8 cellular contexts compared by ENCODE assay signal in genomic region chr10:27252267-27253000, GRCh38. TPM values are rescaled to one million over a fixed set of nuclear protein-coding genes. Genes with fewer than 3 reads are reported as not detected.
DNase-seq lines count a peak whose midpoint lies in the region; ATAC-seq and TF ChIP-seq lines count a peak whose summit lies in the region.

No MANE protein-coding gene starts in this region.

- DNase-seq in DMS53 (lab: John Stamatoyannopoulos, UW) (peak; percentile 89), MG63 (peak; percentile 77), epithelial cell of proximal tubule (ENCODE audit: low read depth) (no peak), nephron progenitor cell (peak; percentile 41), NCI-H82 (lab: John Stamatoyannopoulos, UW) (no peak)
- peak; percentile 77 for DNase-seq in activated CD8-positive, alpha-beta T cell treated with anti-CD3 and anti-CD28 coated beads, Interleukin-2, amount 10 ng/mL, durations not matched to agents 7 days and 5 days

- peaks cover 6% of the 10 kb centered on the region for H3K36me3 Mint-ChIP-seq in activated CD8-positive, alpha-beta T cell treated with anti-CD3 and anti-CD28 coated beads, Interleukin-2, amount 10 ng/mL, durations not matched to agents 7 days and 5 days (ENCODE audit: low read depth)
- peaks cover 14% of the 10 kb centered on the region for H3K36me3 Mint-ChIP-seq in nephron progenitor cell (ENCODE audit: low read depth)

- peaks cover 17% of the 10 kb centered on the region for H3K4me1 Mint-ChIP-seq in activated CD8-positive, alpha-beta T cell treated with anti-CD3 and anti-CD28 coated beads, Interleukin-2, amount 10 ng/mL, durations not matched to agents 7 days and 5 days (ENCODE audit: low read depth)
- H3K4me1 Mint-ChIP-seq in nephron progenitor cell = no peaks in the 10 kb centered on the region

- H3K36me3 ChIP-seq in MG63 = no peaks in the 10 kb centered on the region
- no peaks in the 10 kb centered on the region for H3K36me3 ChIP-seq in stomach smooth muscle (ENCODE audit: control insufficient read depth in 2 of 2, insufficient read depth in 2 of 2, low read length in 2 of 2)

- peak; percentile 96 for ATAC-seq in GM21528 (IDR thresholded peaks at IDR 0.05; ENCODE audit: low FRiP score, unreplicated experiment)
- ATAC-seq in activated CD8-positive, alpha-beta T cell treated with anti-CD3 and anti-CD28 coated beads, Interleukin-2, amount 10 ng/mL, durations not matched to agents 7 days and 5 days = peak; percentile 88

- POLR2A ChIA-PET in activated CD8-positive, alpha-beta T cell treated with anti-CD3 and anti-CD28 coated beads, Interleukin-2, amount 10 ng/mL, durations not matched to agents 7 days and 5 days (lab: Charles Lee) = interaction anchor here (2.6 kb wide), 1 partner anchor 10 kb away, joined by 37 read pairs; no protein-coding TSS in a partner anchor

- peak overlapping the region; percentile 88 for H3K27ac Mint-ChIP-seq in activated CD8-positive, alpha-beta T cell treated with anti-CD3 and anti-CD28 coated beads, Interleukin-2, amount 10 ng/mL, durations not matched to agents 7 days and 5 days
- no peak overlapping the region for H3K27ac Mint-ChIP-seq in nephron progenitor cell

- H3K27me3 ChIP-seq in MG63 = no peaks in the 10 kb centered on the region
- peaks cover 0 to 2% of the 10 kb centered on the region in 2 donors for H3K27me3 ChIP-seq in stomach smooth muscle (ENCODE audit: control insufficient read depth in 1 of 2, insufficient read depth in 2 of 2, low read length in 2 of 2)

- H3K9me3 ChIP-seq in MG63 = 0 out of 2 replicates have a peak, but pooled peaks cover 3% of the 10 kb centered on the region
- H3K9me3 ChIP-seq in stomach smooth muscle (ENCODE audit: control insufficient read depth in 2 of 2, low read length in 2 of 2) = no peaks in the 10 kb centered on the region

- H3K27me3 Mint-ChIP-seq in activated CD8-positive, alpha-beta T cell treated with anti-CD3 and anti-CD28 coated beads, Interleukin-2, amount 10 ng/mL, durations not matched to agents 7 days and 5 days (ENCODE audit: low read depth) = peaks cover 6% of the 10 kb centered on the region
- peaks cover 39% of the 10 kb centered on the region for H3K27me3 Mint-ChIP-seq in nephron progenitor cell (ENCODE audit: low read depth, poor library complexity)

- TF ChIP-seq CTCF in epithelial cell of proximal tubule (conservative IDR thresholded peaks at IDR 0.05; ENCODE audit: low read depth, low read length) (no peak), nephron progenitor cell (IDR thresholded peaks at IDR 0.05) (peak; percentile 17)

- H3K4me1 ChIP-seq in stomach smooth muscle (ENCODE audit: control insufficient read depth, insufficient read depth, low read length) = no peaks in the 10 kb centered on the region

- no peak overlapping the region for H3K27ac ChIP-seq in stomach smooth muscle (ENCODE audit: low read length)

- no peaks in the 10 kb centered on the region for H3K9me3 Mint-ChIP-seq in activated CD8-positive, alpha-beta T cell treated with anti-CD3 and anti-CD28 coated beads, Interleukin-2, amount 10 ng/mL, durations not matched to agents 7 days and 5 days (ENCODE audit: insufficient read depth)
- peaks cover 14% of the 10 kb centered on the region for H3K9me3 Mint-ChIP-seq in nephron progenitor cell

- H3K9ac ChIP-seq in stomach smooth muscle (ENCODE audit: low read length in 2 of 2) = peak overlapping the region in 1 of 2 donors; percentile 57

- H3K4me3 ChIP-seq in MG63 = peak overlapping the region; percentile 59
- peak overlapping the region; percentile 65 for H3K4me3 ChIP-seq in epithelial cell of proximal tubule (ENCODE audit: low read depth, low read length)
- peak overlapping the region; percentile 35 to 69 for H3K4me3 ChIP-seq in stomach smooth muscle (ENCODE audit: low read length in 2 of 2)

- CTCF ChIA-PET in activated CD8-positive, alpha-beta T cell treated with anti-CD3 and anti-CD28 coated beads, Interleukin-2, amount 10 ng/mL, durations not matched to agents 7 days and 5 days (lab: Charles Lee) = interaction anchor here (0.6 to 1.9 kb wide), 6 partner anchors 10 to 107 kb away, joined by 3 to 18 read pairs (median 5); partner anchors contain the start of gene ACBD5

- H3K4me3 Mint-ChIP-seq in activated CD8-positive, alpha-beta T cell treated with anti-CD3 and anti-CD28 coated beads, Interleukin-2, amount 10 ng/mL, durations not matched to agents 7 days and 5 days = peak overlapping the region; percentile 75
- H3K4me3 Mint-ChIP-seq in nephron progenitor cell = no peak overlapping the region

RNA-seq across cellular contexts. Expression of gene ACBD5, which starts 11.8 kb away (rescaled TPM):
- total RNA-seq in MG63 (2014; rRNA removed; shearing (Covaris generic); ENCODE audit: low replicate concordance) = 12.8 and 26.1 TPM in 2 replicates
- total RNA-seq in activated CD8-positive, alpha-beta T cell treated with anti-CD3 and anti-CD28 coated beads, Interleukin-2, amount 10 ng/mL, durations not matched to agents 7 days and 5 days = 10 to 100 TPM; 20.6 to 24.9 TPM
- total RNA-seq in epithelial cell of proximal tubule = 19.4 and 25.2 TPM in 2 replicates

Comparison
In these comparisons a context has a peak if more than half of its experiments do, and no peak if none do; other contexts are left out.
1. DNase-seq: peak in DMS53 (single experiment), MG63 (single experiment), activated CD8-positive, alpha-beta T cell treated with anti-CD3 and anti-CD28 coated beads, Interleukin-2, amount 10 ng/mL, durations not matched to agents 7 days and 5 days (single experiment) and nephron progenitor cell (single experiment); none in epithelial cell of proximal tubule (single experiment) and NCI-H82 (single experiment).
2. Peak in every context shown above with its lines, with median percentiles within 50 percentile points of each other: H3K4me3 ChIP-seq.